ENCODE assay signal across 13 cellular contexts in genomic region chr11:1384206-1384965, GRCh38. TPM values are rescaled to one million over a fixed set of nuclear protein-coding genes. Genes with fewer than 3 reads are reported as not detected.
A peak's percentile ranks its signal among the peaks of the same experiment; 100 is the strongest.
DNase-seq lines count a peak whose midpoint lies in the region; ATAC-seq and TF ChIP-seq lines count a peak whose summit lies in the region.
"Had no signal": no experiment of that assay in that cellular context is flagged by ENCODE, and none has a peak within 500 bp of the region (broad histone marks: within the 10 kb centered on the region; RNA-seq: fewer than 3 reads in every experiment).

No MANE protein-coding gene starts in this region.

- 86 to 88% methylated on average over 16 to 21 of the region's 21 CpGs for WGBS in testis, 2 donors

- peak overlapping the region; percentile 50 for H3K4me3 Mint-ChIP-seq in activated B cell treated with CpG ODN at 0.5 μM for 24 hours
- H3K4me3 Mint-ChIP-seq in memory B cell = peak overlapping the region; percentile 59

- H3K36me3 ChIP-seq in mucosa of descending colon (ENCODE audit: low read depth) = no peaks in the 10 kb centered on the region
- H3K36me3 ChIP-seq in testis (ENCODE audit: low read depth, missing control alignments) = no peaks in the 10 kb centered on the region

- H3K36me3 Mint-ChIP-seq in activated B cell treated with CpG ODN at 0.5 μM for 24 hours (ENCODE audit: low read depth) = no peaks in the 10 kb centered on the region
- no peaks in the 10 kb centered on the region for H3K36me3 Mint-ChIP-seq in memory B cell
- H3K36me3 Mint-ChIP-seq: activated naive CD4-positive, alpha-beta T cell treated with anti-CD3 and anti-CD28 coated beads, Interleukin-2, amount 10 ng/mL, durations not matched to agents 7 days and 5 days had no signal

- H3K4me1 Mint-ChIP-seq in activated B cell treated with CpG ODN at 0.5 μM for 24 hours = peaks cover 36% of the 10 kb centered on the region
- H3K4me1 Mint-ChIP-seq in memory B cell = peaks cover 19% of the 10 kb centered on the region

- intact Hi-C loops in activated B cell treated with CpG ODN at 0.5 μM for 24 hours (cut with micrococcal nuclease) = loop anchor here (1.0 to 10.0 kb wide), 3 partner anchors 122 to 690 kb away; partner anchors contain the start of genes DEAF1 and TMEM80
- intact Hi-C loops in mucosa of descending colon (cut with DNase I, micrococcal nuclease) = no loop called here
- intact Hi-C loops in testis (cut with DNase I; ENCODE audit: low total_unique reads) = loop anchor here (10.0 kb wide), 1 partner anchor 70 kb away; no protein-coding TSS in a partner anchor

- H3K27me3 ChIP-seq in testis = no peaks in the 10 kb centered on the region

- peak; percentile 17 to 22 for DNase-seq in stimulated activated CD4-positive, alpha-beta T cell treated with anti-CD3 and anti-CD28 coated beads, Interleukin-2, amount 100 ng/mL, for 48 hours
- DNase-seq in stimulated activated CD4-positive, alpha-beta T cell treated with anti-CD3 and anti-CD28 coated beads, Interleukin-4, amount 100 ng/mL, for 4 hours = no peak
- DNase-seq in activated B cell treated with CpG ODN at 0.5 μM for 24 hours = no peak
- no peak for DNase-seq in memory B cell (ENCODE audit: low spot score in 2 of 2)
- DNase-seq in mucosa of descending colon = no peak
- no peak for DNase-seq in testis
- DNase-seq: activated naive CD4-positive, alpha-beta T cell treated with anti-CD3 and anti-CD28 coated beads, Interleukin-2, amount 10 ng/mL, durations not matched to agents 7 days and 5 days; erythroblast had no signal

- POLR2A ChIA-PET in activated B cell treated with CpG ODN at 0.5 μM for 24 hours (lab: Charles Lee) = interaction anchor here (0.5 to 2.5 kb wide), 8 partner anchors 33 to 688 kb away, joined by 3 to 29 read pairs (median 3); partner anchors contain the start of gene TOLLIP

- H3K9me3 ChIP-seq in mucosa of descending colon (no peaks in the 10 kb centered on the region), testis (no peaks in the 10 kb centered on the region)

- no peak overlapping the region for H3K27ac ChIP-seq in testis
- H3K27ac ChIP-seq: SK-N-MC had no signal

- H3K27me3 Mint-ChIP-seq in activated B cell treated with CpG ODN at 0.5 μM for 24 hours (peaks cover 1% of the 10 kb centered on the region), memory B cell (no peaks in the 10 kb centered on the region)

- H3K27ac Mint-ChIP-seq in activated B cell treated with CpG ODN at 0.5 μM for 24 hours = peak overlapping the region; percentile 91
- H3K27ac Mint-ChIP-seq in memory B cell = peak overlapping the region; percentile 88

- peaks cover 4% of the 10 kb centered on the region for H3K9me3 Mint-ChIP-seq in activated B cell treated with CpG ODN at 0.5 μM for 24 hours
- H3K9me3 Mint-ChIP-seq in memory B cell = peaks cover 2% of the 10 kb centered on the region
- H3K9me3 Mint-ChIP-seq: activated naive CD4-positive, alpha-beta T cell treated with anti-CD3 and anti-CD28 coated beads, Interleukin-2, amount 10 ng/mL, durations not matched to agents 7 days and 5 days had no signal

- ATAC-seq in activated B cell treated with CpG ODN at 0.5 μM for 24 hours (ENCODE audit: low read depth) = peak; percentile 47
- ATAC-seq in memory B cell (ENCODE audit: low read depth) = peak; percentile 44
- ATAC-seq in GM18511 (IDR thresholded peaks at IDR 0.05; ENCODE audit: unreplicated experiment) = no peak
- ATAC-seq in mucosa of descending colon = no peak
- no peak for ATAC-seq in HG03520 (IDR thresholded peaks at IDR 0.05; ENCODE audit: unreplicated experiment)
- ATAC-seq: activated CD4-positive, CD25-positive, alpha-beta regulatory T cell treated with anti-CD3 and anti-CD28 coated beads, Interleukin-2, amount 50 U/mL, for 24 hours had no signal

- CTCF ChIA-PET in activated B cell treated with CpG ODN at 0.5 μM for 24 hours (lab: Charles Lee) = interaction anchor here (1.0 kb wide), 2 partner anchors 180 to 191 kb away, joined by 3 read pairs; no protein-coding TSS in a partner anchor

- H3K4me3 ChIP-seq in mucosa of descending colon = no peak overlapping the region
- H3K4me3 ChIP-seq in testis = no peak overlapping the region

- TF ChIP-seq CTCF in activated B cell treated with CpG ODN at 0.5 μM for 24 hours (IDR thresholded peaks at IDR 0.05) (no peak), mucosa of descending colon (IDR thresholded peaks at IDR 0.05) (no peak), testis (IDR thresholded peaks at IDR 0.05) (no peak)

- TF ChIP-seq POLR2A in testis (IDR thresholded peaks at IDR 0.05) = no peak

- H3K4me1 ChIP-seq in mucosa of descending colon (ENCODE audit: low read depth) (peaks cover 6% of the 10 kb centered on the region), testis (peaks cover 11% of the 10 kb centered on the region)

RNA-seq across cellular contexts. Expression of gene BRSK2, which starts 5.3 kb away (rescaled TPM):
- total RNA-seq in activated B cell treated with CpG ODN at 0.5 μM for 24 hours (0.11 and 0.37 TPM in 2 replicates), mucosa of descending colon (1 to 10 TPM in 1 of 3 donors, under 1 TPM in 2; 0.58 to 4.3 (median 0.60) TPM), testis (10 to 100 TPM; 49.1 to 52.3 TPM)
- polyA plus RNA-seq in testis (ENCODE audit: insufficient read depth, low read depth, low replicate concordance) = 24.7 TPM
- polyA plus RNA-seq: liver had no signal

Comparison
In these comparisons a context has a peak if more than half of its experiments do, and no peak if none do; other contexts are left out.
1. DNase-seq: peak in stimulated activated CD4-positive, alpha-beta T cell treated with anti-CD3 and anti-CD28 coated beads, Interleukin-2, amount 100 ng/mL, for 48 hours (2 of 2); none in stimulated activated CD4-positive, alpha-beta T cell treated with anti-CD3 and anti-CD28 coated beads, Interleukin-4, amount 100 ng/mL, for 4 hours (0 of 2), activated B cell treated with CpG ODN at 0.5 μM for 24 hours (single experiment), memory B cell (0 of 2), mucosa of descending colon (0 of 3) and testis (single experiment).
2. ATAC-seq: peak in activated B cell treated with CpG ODN at 0.5 μM for 24 hours (single experiment) and memory B cell (single experiment); none in GM18511 (single experiment), mucosa of descending colon (single experiment) and HG03520 (single experiment).
3. RNA of gene BRSK2, which starts 5.3 kb away (total RNA-seq): 49.1 to 52.3 TPM in testis; 0.58 to 4.3 TPM in mucosa of descending colon and 0.11 to 0.37 TPM in activated B cell treated with CpG ODN at 0.5 μM for 24 hours; every median in the first group is over 4 times any median in the second.
4. intact Hi-C loops: an anchor here in activated B cell treated with CpG ODN at 0.5 μM for 24 hours (1.0 to 10.0 kb wide) and testis (10.0 kb wide); none called in mucosa of descending colon.